ENCODE assay signal across 9 cellular contexts in the genomic region with DNA sequence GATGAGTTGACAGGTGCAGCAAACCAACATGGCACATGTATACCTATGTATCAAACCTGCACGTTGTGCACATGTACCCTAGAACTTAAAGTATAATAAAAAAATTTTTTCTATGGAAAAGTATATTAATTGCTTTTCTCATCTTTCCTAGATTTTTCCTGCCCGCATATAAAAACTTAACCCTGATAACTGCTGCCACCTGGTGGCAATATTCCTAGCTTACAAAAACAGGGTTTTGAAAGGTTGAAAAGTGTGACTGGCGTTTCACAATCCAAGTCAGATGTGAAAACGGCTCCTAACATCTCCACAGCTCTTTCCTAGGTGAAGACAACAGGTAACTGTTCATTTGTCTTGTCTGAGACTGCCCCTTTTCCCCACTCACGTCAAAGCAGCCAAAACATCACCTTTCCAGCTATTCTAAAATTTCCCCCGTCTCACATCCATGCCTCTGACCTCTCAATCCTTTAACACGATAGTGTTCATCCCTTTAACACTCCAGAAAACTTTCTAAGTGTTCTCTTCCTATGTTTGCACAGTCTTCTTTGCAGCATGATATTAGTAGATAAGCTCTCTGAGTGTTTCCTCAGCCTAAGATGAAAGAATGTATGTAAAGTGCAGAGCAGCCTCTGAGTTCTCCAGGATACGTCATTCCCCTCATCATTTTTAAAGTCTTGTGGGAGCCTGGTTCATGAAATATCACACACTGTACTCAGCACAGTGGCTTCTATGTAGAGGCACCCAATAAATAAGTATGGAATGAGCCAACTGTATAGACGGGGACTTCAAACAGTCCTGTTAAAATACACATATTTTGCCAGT. TPM values are rescaled to one million over a fixed set of nuclear protein-coding genes. Genes with fewer than 3 reads are reported as not detected.
A peak's percentile ranks its signal among the peaks of the same experiment; 100 is the strongest.
DNase-seq lines count a peak whose midpoint lies in the region; ATAC-seq, FAIRE-seq and TF ChIP-seq lines count a peak whose summit lies in the region.
"Had no signal": no experiment of that assay in that cellular context is flagged by ENCODE, and none has a peak within 500 bp of the region (broad histone marks: within the 10 kb centered on the region; RNA-seq: fewer than 3 reads in every experiment).

No MANE protein-coding gene starts in this region.

- H3K9me3 ChIP-seq in SK-N-SH (no peaks in the 10 kb centered on the region), lung (ENCODE audit: control insufficient read depth in 2 of 2, insufficient read depth in 1 of 2, low read length in 1 of 2) (no peaks in the 10 kb centered on the region), thoracic aorta (no peaks in the 10 kb centered on the region)

- H3K4me2 ChIP-seq in SK-N-SH = peak overlapping the region; percentile 41; the same call in 1 of the 2 replicates

- no peaks in the 10 kb centered on the region for H3F3A ChIP-seq in SK-N-SH (replicated peaks; ENCODE audit: insufficient read depth)

- peak; percentile 79 for TF ChIP-seq RAD21 in SK-N-SH (IDR thresholded peaks at IDR 0.05; ENCODE audit: low read length)

- H3K36me3 ChIP-seq in SK-N-SH (replicated peaks in 1 of 2; ENCODE audit: control insufficient read depth in 1 of 2, insufficient read depth in 2 of 2, low read length in 1 of 2) = no peaks in the 10 kb centered on the region
- no peaks in the 10 kb centered on the region for H3K36me3 ChIP-seq in bronchial epithelial cell (ENCODE audit: control insufficient read depth, insufficient read depth, low read length)
- no peaks in the 10 kb centered on the region for H3K36me3 ChIP-seq in lung (ENCODE audit: control insufficient read depth in 2 of 2, insufficient read depth in 2 of 2, low read length in 2 of 2)
- no peaks in the 10 kb centered on the region for H3K36me3 ChIP-seq in thoracic aorta

- H3K4me1 ChIP-seq in SK-N-SH (ENCODE audit: control insufficient read depth in 1 of 2, insufficient read depth in 2 of 2, low read depth in 1 of 2, low read length in 1 of 2) (no peaks in the 10 kb centered on the region), lung (ENCODE audit: control insufficient read depth in 2 of 2, insufficient read depth in 2 of 2, low read length in 2 of 2) (no peaks in the 10 kb centered on the region), thoracic aorta (ENCODE audit: control insufficient read depth in 1 of 2, low read depth in 2 of 2) (no peaks in the 10 kb centered on the region)

- no peak for TF ChIP-seq EP300 in SK-N-SH (IDR thresholded peaks at IDR 0.05; ENCODE audit: borderline replicate concordance in 1 of 2, low read depth in 1 of 2, low read length in 1 of 2)

- FAIRE-seq in bronchial epithelial cell (lab: Jason Lieb, UNC) = no peak

- peaks cover 26% of the 10 kb centered on the region; the same call in 1 of the 2 replicates for H3K27me3 ChIP-seq in SK-N-SH (ENCODE audit: insufficient read depth)
- no peaks in the 10 kb centered on the region for H3K27me3 ChIP-seq in bronchial epithelial cell (ENCODE audit: control insufficient read depth, insufficient read depth, low read length)
- no peaks in the 10 kb centered on the region for H3K27me3 ChIP-seq in lung (ENCODE audit: control insufficient read depth, insufficient read depth)
- H3K27me3 ChIP-seq in thoracic aorta (replicated peaks; ENCODE audit: insufficient read depth) = no peaks in the 10 kb centered on the region

- H3K9ac ChIP-seq in SK-N-SH = no peak overlapping the region

- peak; percentile 80 for TF ChIP-seq CTCF in SK-N-SH (IDR thresholded peaks at IDR 0.05)
- TF ChIP-seq CTCF in bronchial epithelial cell (IDR thresholded peaks at IDR 0.05; ENCODE audit: insufficient read depth, low read length, severe bottlenecking) = peak; percentile 48
- peak; percentile 63 for TF ChIP-seq CTCF in lung (IDR thresholded peaks at IDR 0.05; ENCODE audit: control extremely low read depth, extremely low read depth)
- peak; percentile 65 for TF ChIP-seq CTCF in thoracic aorta (IDR thresholded peaks at IDR 0.05)

- POLR2A ChIA-PET in SK-N-SH (lab: Yijun Ruan, JAX) = no interaction called here

- H2AFZ ChIP-seq in SK-N-SH (ENCODE audit: low read depth) = peak overlapping the region; percentile 54

- H4K20me1 ChIP-seq in SK-N-SH (ENCODE audit: insufficient read depth) = no peaks in the 10 kb centered on the region

- H3K9me2 ChIP-seq in SK-N-SH = no peaks in the 10 kb centered on the region

- CTCF ChIA-PET in SK-N-SH (lab: Yijun Ruan, JAX) = interaction anchor here (0.7 to 9.4 kb wide), 33 partner anchors 9 to 617 kb away, joined by 3 to 161 read pairs (median 4); a partner anchor contains a TSS

- no peaks in the 10 kb centered on the region for H3K79me2 ChIP-seq in SK-N-SH (ENCODE audit: insufficient read depth)

- 18% methylated on average over 9 of the region's 9 CpGs for WGBS in SK-N-SH (ENCODE audit: low lambda C conversion rate)
- WGBS in lung, 2 donors = 26 to 37% methylated on average over 9 of the region's 9 CpGs

- H3K4me3 ChIP-seq in SK-N-SH (ENCODE audit: low read depth in 2 of 2, low read length in 1 of 2) (peak overlapping the region in 1 of 2 experiments; percentile 33; a peak in 2 of 4 replicates), bronchial epithelial cell (ENCODE audit: low read depth, low read length) (no peak overlapping the region), lung (no peak overlapping the region), thoracic aorta (no peak overlapping the region)

- peak; percentile 15 for DNase-seq in activated CD4-positive, CD25-positive, alpha-beta regulatory T cell treated with anti-CD3 and anti-CD28 coated beads, Interleukin-2, amount 50 U/mL, for 16 hours (ENCODE audit: low read depth, low spot score)
- DNase-seq in Kasumi-1 (lab: John Stamatoyannopoulos, UW) = peak; percentile 50 to 73
- DNase-seq in SK-N-SH = peak; percentile 35
- DNase-seq in bronchial epithelial cell (ENCODE audit: low read depth) = peak; percentile 50
- DNase-seq in lung (ENCODE audit: low spot score) = peak; percentile 57
- no peak for DNase-seq in thoracic aorta (ENCODE audit: low spot score)
- no peak for DNase-seq in H4 (ENCODE audit: low spot score)

- no peak overlapping the region for H3K27ac ChIP-seq in SK-N-SH (ENCODE audit: low read depth in 2 of 2, low read length in 1 of 2)
- no peak overlapping the region for H3K27ac ChIP-seq in lung (ENCODE audit: low read depth in 1 of 2, low read length in 1 of 2)
- H3K27ac ChIP-seq in thoracic aorta = no peak overlapping the region
- H3K27ac ChIP-seq: epithelial cell of prostate had no signal

- no peak for ATAC-seq in activated CD4-positive, CD25-positive, alpha-beta regulatory T cell treated with anti-CD3 and anti-CD28 coated beads, Interleukin-2, amount 50 U/mL, for 24 hours
- ATAC-seq in lung (ENCODE audit: insufficient read depth, low FRiP score) = peak; percentile 83
- ATAC-seq in thoracic aorta (ENCODE audit: insufficient number of reproducible peaks, low FRiP score, low read depth) = no peak

TF ChIP-seq in SK-N-SH, 30 proteins besides CTCF, POLR2A, EP300 and RAD21:
- TF ChIP-seq, protein P1, sequence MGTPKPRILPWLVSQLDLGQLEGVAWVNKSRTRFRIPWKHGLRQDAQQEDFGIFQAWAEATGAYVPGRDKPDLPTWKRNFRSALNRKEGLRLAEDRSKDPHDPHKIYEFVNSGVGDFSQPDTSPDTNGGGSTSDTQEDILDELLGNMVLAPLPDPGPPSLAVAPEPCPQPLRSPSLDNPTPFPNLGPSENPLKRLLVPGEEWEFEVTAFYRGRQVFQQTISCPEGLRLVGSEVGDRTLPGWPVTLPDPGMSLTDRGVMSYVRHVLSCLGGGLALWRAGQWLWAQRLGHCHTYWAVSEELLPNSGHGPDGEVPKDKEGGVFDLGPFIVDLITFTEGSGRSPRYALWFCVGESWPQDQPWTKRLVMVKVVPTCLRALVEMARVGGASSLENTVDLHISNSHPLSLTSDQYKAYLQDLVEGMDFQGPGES (IDR thresholded peaks at IDR 0.05; ENCODE audit: low read depth, low read length) = no peak
- TF ChIP-seq RXRA (IDR thresholded peaks at IDR 0.05; ENCODE audit: borderline replicate concordance, low read depth) (no peak), TAF1 (IDR thresholded peaks at IDR 0.05; ENCODE audit: borderline replicate concordance, low read depth, low read length) (no peak), SMC3 (IDR thresholded peaks at IDR 0.05; ENCODE audit: low read depth, low read length) (peak; percentile 75)
TF ChIP-seq in SK-N-SH: peak in this region for 1.

RNA-seq across cellular contexts. Expression of a gene that starts 27.5 kb away (rescaled TPM):
- polyA plus RNA-seq in SK-N-SH (2012; rRNA removed) (0.18 and 0.34 TPM in 2 replicates), lung (1 to 10 TPM in 1 of 2 donors, under 1 TPM in 1; 0.76 to 1.9 TPM)
- polyA plus RNA-seq in SK-N-SH (2012; cell fraction: cytosol; rRNA removed) = 0.05 and 0.09 TPM in 2 replicates
- 2.5 and 2.7 TPM in 2 replicates for polyA plus RNA-seq in SK-N-SH (2012; cell fraction: nucleus; rRNA removed)
- total RNA-seq in bronchial epithelial cell (1.6 and 1.7 TPM in 2 replicates), lung (1 to 10 TPM; 1.6 to 3.6 TPM), thoracic aorta (10 to 100 TPM in 1 of 2 donors, 1 to 10 TPM in 1; 1.6 to 11.5 TPM)
- 0.25 TPM in 1 of 2 replicates, not detected in the other for total RNA-seq in H4 (2014; rRNA removed; shearing (Covaris generic))

RNA-seq across cellular contexts. Expression of a gene that starts 49.1 kb away (rescaled TPM):
- 97.1 and 131 TPM in 2 replicates for polyA plus RNA-seq in SK-N-SH (2012; rRNA removed)
- polyA plus RNA-seq in SK-N-SH (2012; cell fraction: cytosol; rRNA removed) = 76.2 and 101 TPM in 2 replicates
- 203 and 254 TPM in 2 replicates for polyA plus RNA-seq in SK-N-SH (2012; cell fraction: nucleus; rRNA removed)
- 31.7 and 57.4 TPM in 2 replicates for total RNA-seq in bronchial epithelial cell
- total RNA-seq in lung = 10 to 100 TPM; 21.4 to 36.8 TPM
- 10 to 100 TPM; 21.3 to 37.1 TPM for polyA plus RNA-seq in lung
- total RNA-seq in thoracic aorta = 10 to 100 TPM; 24.9 to 40.6 TPM
- 62.6 TPM in 2 replicates for total RNA-seq in H4 (2014; rRNA removed; shearing (Covaris generic))

RNA-seq across cellular contexts. Expression of a gene that starts 49.3 kb away (rescaled TPM):
- polyA plus RNA-seq in SK-N-SH (2012; rRNA removed) (177 and 216 TPM in 2 replicates), lung (100 to 1,000 TPM; 206 to 256 TPM)
- polyA plus RNA-seq in SK-N-SH (2012; cell fraction: cytosol; rRNA removed) = 270 and 316 TPM in 2 replicates
- 52.8 and 96.8 TPM in 2 replicates for polyA plus RNA-seq in SK-N-SH (2012; cell fraction: nucleus; rRNA removed)
- total RNA-seq in bronchial epithelial cell (234 and 259 TPM in 2 replicates), lung (100 to 1,000 TPM; 194 to 200 TPM), thoracic aorta (10 to 100 TPM; 92.1 to 99.9 TPM)
- total RNA-seq in H4 (2014; rRNA removed; shearing (Covaris generic)) = 558 and 580 TPM in 2 replicates

Comparison
In these comparisons a context has a peak if more than half of its experiments do, and no peak if none do; other contexts are left out.
1. DNase-seq: peak in activated CD4-positive, CD25-positive, alpha-beta regulatory T cell treated with anti-CD3 and anti-CD28 coated beads, Interleukin-2, amount 50 U/mL, for 16 hours (single experiment), Kasumi-1 (2 of 2), SK-N-SH (single experiment), bronchial epithelial cell (single experiment) and lung (single experiment); none in thoracic aorta (single experiment) and H4 (single experiment).
2. Peak in every context shown above with its lines, with median percentiles within 50 percentile points of each other: CTCF ChIP-seq.